28 cellular contexts compared by ENCODE assay signal in the genomic region with DNA sequence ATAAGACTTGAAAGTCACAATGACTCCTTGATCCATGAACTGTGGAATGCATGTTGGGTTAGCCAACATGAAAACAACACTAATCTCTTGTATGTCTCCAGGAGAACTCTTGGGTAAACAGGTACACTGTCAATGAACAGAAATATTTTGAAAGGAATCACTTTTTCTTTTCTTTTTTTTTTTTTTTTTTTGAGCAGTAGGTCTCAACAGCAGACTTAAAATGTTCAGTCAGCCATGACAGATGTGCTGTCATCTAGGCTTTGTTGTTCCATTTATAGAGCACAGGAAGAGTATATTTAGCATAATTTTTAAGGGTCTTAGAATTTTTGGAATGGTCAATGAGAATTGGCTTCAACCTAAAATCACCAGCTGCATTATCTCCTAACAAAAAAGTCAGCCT.
"Had no signal": no experiment of that assay in that cellular context is flagged by ENCODE, and none has a peak within 500 bp of the region (broad histone marks: within the 10 kb centered on the region; RNA-seq: fewer than 3 reads in every experiment).

No MANE protein-coding gene starts in this region.

- ATAC-seq: left colon; left lung; lower lobe of right lung; naive thymus-derived CD8-positive, alpha-beta T cell; pancreas; stimulated activated memory B cell treated with anti-CD40 and anti-IgM and Interleukin-4, amounts not matched to agents 10 μg/mL and 1 μg/mL and 100 μg/mL, for 72 hours had no signal

- H3K27ac ChIP-seq: left lung, lower lobe of right lung, pancreas, prostate gland, spleen, thoracic aorta, tibial nerve had no signal

- H3K27ac Mint-ChIP-seq: naive thymus-derived CD8-positive, alpha-beta T cell; stimulated activated memory B cell treated with anti-CD40 and anti-IgM and Interleukin-4, amounts not matched to agents 10 μg/mL and 1 μg/mL and 100 μg/mL, for 72 hours; type B pancreatic cell had no signal

- H3K9me3 ChIP-seq: pancreas, prostate gland had no signal

- FAIRE-seq: islet of Langerhans, kidney, pancreas, small intestine had no signal

- H3K36me3 ChIP-seq: left lung, lower lobe of right lung, pancreas, prostate gland, sigmoid colon, spleen, stomach, thoracic aorta, tibial nerve, uterus had no signal

- H3K36me3 Mint-ChIP-seq: immature natural killer cell; stimulated activated memory B cell treated with anti-CD40 and anti-IgM and Interleukin-4, amounts not matched to agents 10 μg/mL and 1 μg/mL and 100 μg/mL, for 72 hours had no signal

- H3K4me3 Mint-ChIP-seq: stimulated activated memory B cell treated with anti-CD40 and anti-IgM and Interleukin-4, amounts not matched to agents 10 μg/mL and 1 μg/mL and 100 μg/mL, for 72 hours had no signal

- H3K27me3 ChIP-seq: pancreas, sigmoid colon, stomach, tibial nerve, uterus had no signal

- DNase-seq: hypothalamus; immature natural killer cell; kidney; left colon; left lung; lower lobe of right lung; mammary epithelial cell; mesenchymal stem cell; naive thymus-derived CD8-positive, alpha-beta T cell; nucleus accumbens; pancreas; posterior cingulate gyrus; sigmoid colon; small intestine; spleen; stimulated activated CD4-positive, alpha-beta T cell treated with anti-CD3 and anti-CD28 coated beads, Interleukin-1b, Interleukin-23, amount 100 ng/mL, for 48 hours; stimulated activated CD4-positive, alpha-beta T cell treated with anti-CD3 and anti-CD28 coated beads, Interleukin-2, amount 100 ng/mL, for 48 hours; stimulated activated CD4-positive, alpha-beta T cell treated with anti-CD3 and anti-CD28 coated beads, Interleukin-4, amount 100 ng/mL, for 4 hours; stimulated activated CD8-positive, alpha-beta memory T cell treated with anti-CD3 and anti-CD28 coated beads, Interleukin-4, amount 100 ng/mL, for 48 hours; stimulated activated naive CD4-positive, alpha-beta T cell treated with Interleukin-2 at 50 U/mL for 16 hours; stomach; uterus had no signal

- H3K27me3 Mint-ChIP-seq: type B pancreatic cell had no signal

- H3K4me1 ChIP-seq: prostate gland had no signal

- H3K4me3 ChIP-seq: left lung, lower lobe of right lung, pancreas, prostate gland, sigmoid colon, spleen, stomach, thoracic aorta, tibial nerve, uterus had no signal
